ENCODE assay signal across 9 cellular contexts in genomic region chr19:14113762-14114414, GRCh38. TPM values are rescaled to one million over a fixed set of nuclear protein-coding genes. Genes with fewer than 3 reads are reported as not detected.
DNase-seq lines count a peak whose midpoint lies in the region; ATAC-seq and TF ChIP-seq lines count a peak whose summit lies in the region.
"Had no signal": no experiment of that assay in that cellular context is flagged by ENCODE, and none has a peak within 500 bp of the region (broad histone marks: within the 10 kb centered on the region; RNA-seq: fewer than 3 reads in every experiment).

No MANE protein-coding gene starts in this region.

- H3K4me3 ChIP-seq in foreskin fibroblast (ENCODE audit: low read depth in 1 of 2, low read length in 2 of 2) = no peak overlapping the region

- DNase-seq in KG1 (lab: John Stamatoyannopoulos, UW) (peak; percentile 41), foreskin fibroblast (no peak), SK-N-DZ (ENCODE audit: low spot score) (no peak), GOT3 (lab: John Stamatoyannopoulos, UW) (no peak)
- DNase-seq in activated CD8-positive, alpha-beta memory T cell treated with anti-CD3 and anti-CD28 coated beads, Interleukin-2, amount 50 U/mL, for 48 hours = peak; percentile 85
- DNase-seq in stimulated activated CD4-positive, alpha-beta T cell treated with anti-CD3 and anti-CD28 coated beads, Interleukin-4, amount 100 ng/mL, for 1 hour = peak; percentile 62

- no peak for ATAC-seq in GM18502 (IDR thresholded peaks at IDR 0.05; ENCODE audit: poor library complexity, unreplicated experiment)
- ATAC-seq: stimulated activated effector memory CD8-positive, alpha-beta T cell treated with anti-CD3 and anti-CD28 coated beads, Interleukin-12 subunit alpha, Interleukin-12 subunit beta, amount 100 ng/mL, for 72 hours had no signal

- H3K27ac ChIP-seq in 22Rv1 = no peak overlapping the region

- TF ChIP-seq CTCF in 22Rv1 (IDR thresholded peaks at IDR 0.05) = peak; percentile 67
- TF ChIP-seq CTCF in foreskin fibroblast (IDR thresholded peaks at IDR 0.05; ENCODE audit: low read depth, low read length) = peak; percentile 13

RNA-seq across cellular contexts. Expression of gene PRKACA, which starts 3.7 kb away (rescaled TPM):
- polyA plus RNA-seq in SK-N-DZ (2014; cell fraction: cytosol; rRNA removed) = 42.1 and 57.4 TPM in 2 replicates
- polyA plus RNA-seq in SK-N-DZ (2014; cell fraction: nucleus; rRNA removed) = 15.8 and 25.2 TPM in 2 replicates

RNA-seq across cellular contexts. Expression of gene ASF1B, which starts 22.5 kb away (rescaled TPM):
- 75.4 and 92.6 TPM in 2 replicates for polyA plus RNA-seq in SK-N-DZ (2014; cell fraction: cytosol; rRNA removed)
- 27.8 and 41.8 TPM in 2 replicates for polyA plus RNA-seq in SK-N-DZ (2014; cell fraction: nucleus; rRNA removed)

RNA-seq across cellular contexts. Expression of gene SAMD1, which starts 23.3 kb away (rescaled TPM):
- polyA plus RNA-seq in SK-N-DZ (2014; cell fraction: cytosol; rRNA removed) = 65.0 and 85.3 TPM in 2 replicates
- 72.7 and 75.8 TPM in 2 replicates for polyA plus RNA-seq in SK-N-DZ (2014; cell fraction: nucleus; rRNA removed)

RNA-seq across cellular contexts. Expression of gene C19orf67, which starts 28.3 kb away (rescaled TPM):
- polyA plus RNA-seq in SK-N-DZ (2014; cell fraction: cytosol; rRNA removed) = not detected in 2 replicates
- 2.9 TPM in 1 of 2 replicates, not detected in the other for polyA plus RNA-seq in SK-N-DZ (2014; cell fraction: nucleus; rRNA removed)

RNA-seq across cellular contexts. Expression of gene MISP3, which starts 41.3 kb away (rescaled TPM):
- polyA plus RNA-seq in SK-N-DZ (2014; cell fraction: cytosol; rRNA removed) = 1.3 and 2.7 TPM in 2 replicates
- polyA plus RNA-seq in SK-N-DZ (2014; cell fraction: nucleus; rRNA removed) = 2.3 and 3.9 TPM in 2 replicates

Comparison
In these comparisons a context has a peak if more than half of its experiments do, and no peak if none do; other contexts are left out.
1. DNase-seq: peak in KG1 (single experiment), activated CD8-positive, alpha-beta memory T cell treated with anti-CD3 and anti-CD28 coated beads, Interleukin-2, amount 50 U/mL, for 48 hours (single experiment) and stimulated activated CD4-positive, alpha-beta T cell treated with anti-CD3 and anti-CD28 coated beads, Interleukin-4, amount 100 ng/mL, for 1 hour (single experiment); none in foreskin fibroblast (0 of 2), SK-N-DZ (single experiment) and GOT3 (single experiment).